32 cellular contexts compared by ENCODE assay signal in the genomic region with DNA sequence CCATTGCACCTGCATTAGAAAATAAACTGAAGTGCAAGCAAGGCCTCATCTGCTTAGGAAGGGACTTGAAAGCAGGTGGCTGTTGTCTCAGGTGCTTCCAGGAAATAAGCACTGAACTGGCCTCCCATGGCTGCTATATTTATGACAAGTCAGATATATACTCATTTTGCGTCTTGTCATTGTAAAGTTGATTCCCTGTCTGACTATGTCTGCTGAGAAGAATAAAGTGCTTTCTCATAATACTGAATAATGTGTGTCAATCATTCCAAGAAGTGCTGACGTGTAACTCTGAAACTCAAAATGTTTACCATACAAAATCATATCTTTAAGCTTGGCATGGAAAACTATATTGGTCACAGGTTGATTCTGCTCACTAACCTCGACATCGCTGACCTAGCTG. TPM values are rescaled to one million over a fixed set of nuclear protein-coding genes. Genes with fewer than 3 reads are reported as not detected.
DNase-seq lines count a peak whose midpoint lies in the region; ATAC-seq, FAIRE-seq and TF ChIP-seq lines count a peak whose summit lies in the region.
"Had no signal": no experiment of that assay in that cellular context is flagged by ENCODE, and none has a peak within 500 bp of the region (broad histone marks: within the 10 kb centered on the region; RNA-seq: fewer than 3 reads in every experiment).

No MANE protein-coding gene starts in this region.

- POLR2A ChIA-PET in GM12878 (lab: Charles Lee): no interaction called here
- POLR2A ChIA-PET in naive thymus-derived CD8-positive, alpha-beta T cell (lab: Charles Lee): no interaction called here

- H3K9me3 ChIP-seq in MM.1S (replicated peaks; ENCODE audit: insufficient read depth, low read length) (no peaks in the 10 kb centered on the region), GM12878 (replicated peaks; ENCODE audit: control insufficient read depth, insufficient read depth, low read length) (no peaks in the 10 kb centered on the region; the same call in 2 of the 3 replicates)
- H3K9me3 ChIP-seq: adrenal gland, BE2C, tibial artery, vagina had no signal

- BruUV-seq in GM12878 (replicated peaks; lab: Mats Ljungman, UMichigan): no TSS peak

- WGBS in GM12878 (ENCODE audit: insufficient coverage, insufficient replicate concordance, low lambda C conversion rate, missing lambda C conversion rate): 13% methylated on average over 4 of the region's 4 CpGs

- no peaks in the 10 kb centered on the region for H3K36me3 Mint-ChIP-seq in activated CD8-positive, alpha-beta memory T cell treated with anti-CD3 and anti-CD28 coated beads, Interleukin-2, amount 10 ng/mL, durations not matched to agents 7 days and 5 days
- H3K36me3 Mint-ChIP-seq in naive thymus-derived CD8-positive, alpha-beta T cell: no peaks in the 10 kb centered on the region
- H3K36me3 Mint-ChIP-seq: CD8-positive, alpha-beta memory T cell; immature natural killer cell had no signal

- H4K20me1 ChIP-seq in MM.1S (ENCODE audit: insufficient read depth, low read length): no peaks in the 10 kb centered on the region
- no peaks in the 10 kb centered on the region for H4K20me1 ChIP-seq in GM12878 (ENCODE audit: control insufficient read depth, insufficient read depth)

- H3K9me3 Mint-ChIP-seq in activated CD8-positive, alpha-beta memory T cell treated with anti-CD3 and anti-CD28 coated beads, Interleukin-2, amount 10 ng/mL, durations not matched to agents 7 days and 5 days (ENCODE audit: low read depth): no peaks in the 10 kb centered on the region
- H3K9me3 Mint-ChIP-seq in naive thymus-derived CD8-positive, alpha-beta T cell: no peaks in the 10 kb centered on the region
- H3K9me3 Mint-ChIP-seq: CD8-positive, alpha-beta memory T cell; central memory CD8-positive, alpha-beta T cell; immature natural killer cell; nephron had no signal

- no peak overlapping the region for H2AFZ ChIP-seq in MM.1S (ENCODE audit: low read length)
- H2AFZ ChIP-seq in GM12878 (ENCODE audit: control insufficient read depth, low read depth, low read length): no peak overlapping the region

- no peaks in the 10 kb centered on the region for H3K27me3 Mint-ChIP-seq in activated CD8-positive, alpha-beta memory T cell treated with anti-CD3 and anti-CD28 coated beads, Interleukin-2, amount 10 ng/mL, durations not matched to agents 7 days and 5 days
- no peaks in the 10 kb centered on the region for H3K27me3 Mint-ChIP-seq in naive thymus-derived CD8-positive, alpha-beta T cell
- H3K27me3 Mint-ChIP-seq: central memory CD8-positive, alpha-beta T cell; T-helper 17 cell had no signal

- CTCF ChIA-PET in activated CD8-positive, alpha-beta memory T cell treated with anti-CD3 and anti-CD28 coated beads, Interleukin-2, amount 10 ng/mL, durations not matched to agents 7 days and 5 days (lab: Charles Lee): interaction anchor here (1.0 kb wide), 1 partner anchor 12 kb away, joined by 3 read pairs; no protein-coding TSS in a partner anchor
- CTCF ChIA-PET in GM12878 (lab: Yijun Ruan, JAX): interaction anchor here (0.9 kb wide), 1 partner anchor 585 kb away, joined by 3 read pairs; no protein-coding TSS in a partner anchor

- no peak overlapping the region for H3K4me3 Mint-ChIP-seq in activated CD8-positive, alpha-beta memory T cell treated with anti-CD3 and anti-CD28 coated beads, Interleukin-2, amount 10 ng/mL, durations not matched to agents 7 days and 5 days
- H3K4me3 Mint-ChIP-seq in naive thymus-derived CD8-positive, alpha-beta T cell: no peak overlapping the region
- H3K4me3 Mint-ChIP-seq: CD8-positive, alpha-beta memory T cell; central memory CD8-positive, alpha-beta T cell; immature natural killer cell; nephron; T-helper 17 cell had no signal

- H3K27ac ChIP-seq in MM.1S (ENCODE audit: low read length): peak overlapping the region; percentile 30; the same call in 1 of the 2 replicates
- H3K27ac ChIP-seq in GM12878 (ENCODE audit: control insufficient read depth, insufficient read depth): no peak overlapping the region
- H3K27ac ChIP-seq: adrenal gland, tibial artery, vagina had no signal

- no peaks in the 10 kb centered on the region for H3K4me1 ChIP-seq in MM.1S (ENCODE audit: low read length)
- no peaks in the 10 kb centered on the region for H3K4me1 ChIP-seq in GM12878 (ENCODE audit: control insufficient read depth, insufficient read depth, low read length)
- H3K4me1 ChIP-seq: adrenal gland, BE2C, tibial artery, vagina had no signal

- H3K27ac Mint-ChIP-seq in activated CD8-positive, alpha-beta memory T cell treated with anti-CD3 and anti-CD28 coated beads, Interleukin-2, amount 10 ng/mL, durations not matched to agents 7 days and 5 days: peak overlapping the region; percentile 29
- H3K27ac Mint-ChIP-seq in naive thymus-derived CD8-positive, alpha-beta T cell: peak overlapping the region in 1 of 10 donors; percentile 9
- H3K27ac Mint-ChIP-seq: immature natural killer cell, nephron, T-helper 17 cell had no signal

- FAIRE-seq in GM12878 (lab: Jason Lieb, UNC): no peak

- no peaks in the 10 kb centered on the region for H3K36me3 ChIP-seq in MM.1S (replicated peaks; ENCODE audit: insufficient read depth, low read length)
- no peaks in the 10 kb centered on the region for H3K36me3 ChIP-seq in GM12878 (ENCODE audit: control insufficient read depth in 2 of 2, insufficient read depth in 2 of 2, low read length in 1 of 2)
- H3K36me3 ChIP-seq: adrenal gland, BE2C, tibial artery, vagina had no signal

- in situ Hi-C loops in GM12878 (cut with MboI): loop anchor here (25.0 kb wide), 1 partner anchor 1134 kb away; no protein-coding TSS in a partner anchor

- SMC1A ChIA-PET in GM12878 (lab: Charles Lee; ENCODE audit: uncharacterized antibody, unreplicated experiment): interaction anchor here (0.7 kb wide), 1 partner anchor 13 kb away, joined by 3 read pairs; no protein-coding TSS in a partner anchor

- no peak for TF ChIP-seq EP300 in GM12878 (IDR thresholded peaks at IDR 0.05; ENCODE audit: borderline replicate concordance in 1 of 2, control insufficient read depth in 1 of 2, low read depth in 2 of 2, low read length in 2 of 2)

- intact Hi-C loops in GM12878 (cut with micrococcal nuclease; ENCODE audit: unreplicated experiment): no loop called here

- H3K79me2 ChIP-seq in MM.1S (ENCODE audit: low read length): no peaks in the 10 kb centered on the region
- H3K79me2 ChIP-seq in GM12878 (ENCODE audit: control insufficient read depth, insufficient read depth, low read length): no peaks in the 10 kb centered on the region

- RAD21 ChIA-PET in GM12878 (lab: Charles Lee; ENCODE audit: unreplicated experiment): no interaction called here

- TF ChIP-seq CTCF in MM.1S (IDR thresholded peaks at IDR 0.05; ENCODE audit: low read length) (no peak), GM12878 (IDR thresholded peaks at IDR 0.05 in 2 of 3, conservative IDR thresholded peaks at IDR 0.05 in 1 of 3; ENCODE audit: control insufficient read depth in 2 of 3, extremely low read depth in 1 of 3, insufficient read depth in 1 of 3, low read depth in 3 of 3, low read length in 3 of 3) (no peak)

- DNase-seq in activated CD8-positive, alpha-beta memory T cell treated with anti-CD3 and anti-CD28 coated beads, Interleukin-2, amount 10 ng/mL, durations not matched to agents 7 days and 5 days: peak; percentile 56
- no peak for DNase-seq in activated CD8-positive, alpha-beta memory T cell treated with anti-CD3 and anti-CD28 coated beads, Interleukin-2, amount 50 U/mL, for 4 hours
- DNase-seq in DMS53 (lab: John Stamatoyannopoulos, UW): peak; percentile 75
- peak; percentile 71 for DNase-seq in MM.1S
- no peak for DNase-seq in GM12878 (ENCODE audit: low read depth, low spot score)
- DNase-seq in naive thymus-derived CD8-positive, alpha-beta T cell: no peak
- DNase-seq in ecto neural progenitor cell (ENCODE audit: low spot score): no peak
- DNase-seq: adrenal gland; BE2C; CD8-positive, alpha-beta memory T cell; EL; erythroblast; immature natural killer cell; left cardiac atrium; NCI-H2029 treated with DMSO at 0.1 percent for 48 hours; NCI-H226; NCI-H526 treated with DMSO at 0.1 percent for 48 hours; Right ventricle myocardium superior; stimulated activated CD8-positive, alpha-beta memory T cell treated with anti-CD3 and anti-CD28 coated beads, Interleukin-4, amount 100 ng/mL, for 48 hours; T-helper 17 cell; tibial artery had no signal

- H3F3A ChIP-seq in MM.1S (ENCODE audit: insufficient read depth, low read length): no peaks in the 10 kb centered on the region

- H3K4me2 ChIP-seq in MM.1S (ENCODE audit: low read depth, low read length) (no peak overlapping the region), GM12878 (ENCODE audit: control insufficient read depth, insufficient read depth) (no peak overlapping the region)

- H3K9ac ChIP-seq in MM.1S (ENCODE audit: low read length) (no peak overlapping the region), GM12878 (ENCODE audit: control insufficient read depth, insufficient read depth, low read length) (no peak overlapping the region)

- no peaks in the 10 kb centered on the region for H3K9me2 ChIP-seq in MM.1S (replicated peaks; ENCODE audit: insufficient read depth, low read length)

- peaks cover 39% of the 10 kb centered on the region for H3K4me1 Mint-ChIP-seq in activated CD8-positive, alpha-beta memory T cell treated with anti-CD3 and anti-CD28 coated beads, Interleukin-2, amount 10 ng/mL, durations not matched to agents 7 days and 5 days
- H3K4me1 Mint-ChIP-seq in naive thymus-derived CD8-positive, alpha-beta T cell: peaks cover 26 to 41% (median 36%) of the 10 kb centered on the region in 4 donors
- H3K4me1 Mint-ChIP-seq: nephron had no signal

- H3K27me3 ChIP-seq in MM.1S (replicated peaks; ENCODE audit: insufficient read depth, low read length) (no peaks in the 10 kb centered on the region), GM12878 (replicated peaks in 1 of 2; ENCODE audit: control insufficient read depth in 2 of 2, insufficient read depth in 2 of 2, low read length in 1 of 2) (no peaks in the 10 kb centered on the region; a peak in 1 of 4 replicates)
- H3K27me3 ChIP-seq: adrenal gland, BE2C, vagina had no signal

- no peak for TF ChIP-seq RAD21 in GM12878 (IDR thresholded peaks at IDR 0.05; ENCODE audit: insufficient read depth, low read depth, low read length)

- no peak overlapping the region for H3K4me3 ChIP-seq in MM.1S (ENCODE audit: low read length)
- no peak overlapping the region for H3K4me3 ChIP-seq in GM12878
- H3K4me3 ChIP-seq: adrenal gland, lung, tibial artery, vagina had no signal

- ATAC-seq in activated CD8-positive, alpha-beta memory T cell treated with anti-CD3 and anti-CD28 coated beads, Interleukin-2, amount 10 ng/mL, durations not matched to agents 7 days and 5 days: peak; percentile 83
- no peak for ATAC-seq in GM12878
- no peak for ATAC-seq in naive thymus-derived CD8-positive, alpha-beta T cell
- ATAC-seq: left cardiac atrium, SK-N-SH treated with all-trans-retinoic acid at 6 μM for 48 hours, T-helper 17 cell had no signal

- no peak for TF ChIP-seq POLR2A in GM12878 (IDR thresholded peaks at IDR 0.05; ENCODE audit: low read depth, low read length)

RNA-seq across cellular contexts. Expression of a gene that starts 44.9 kb away (rescaled TPM):
- total RNA-seq in activated CD8-positive, alpha-beta memory T cell treated with anti-CD3 and anti-CD28 coated beads, Interleukin-2, amount 10 ng/mL, durations not matched to agents 7 days and 5 days: not detected
- not detected in 2 replicates for total RNA-seq in GM12878 (2013; cell fraction: nucleolus; rRNA removed)
- total RNA-seq in GM12878 (2014; rRNA removed) (not detected in 2 replicates), GM12878 (2014; rRNA removed; fragmentation: Illumina TruSeq; extraction: Trizol) (not detected in 2 replicates), GM12878 (2021) (not detected in 2 replicates)
- not detected for polyA plus RNA-seq in GM12878 (2011; ENCODE audit: low read depth)
- polyA plus RNA-seq in GM12878 (2011; rRNA removed) (0.15 TPM in 1 of 2 replicates, not detected in the other), GM12878 (2014; fragmentation: Illumina TruSeq; extraction: Trizol) (not detected in 2 replicates), GM12878 (2014; fragmentation: Nextera tagmentation; extraction: Ambion mirVana) (not detected), GM12878 (2014; rRNA removed) (not detected in 2 replicates), GM12878 (2016; fragmentation: Nextera tagmentation; extraction: Ambion mirVana) (not detected)
- polyA plus RNA-seq in GM12878 (2011; cell fraction: cytosol; rRNA removed): 0.08 TPM in 1 of 2 replicates, not detected in the other
- polyA plus RNA-seq in GM12878 (2011; cell fraction: nucleus; rRNA removed): not detected in 2 replicates
- not detected in 2 replicates for polyA plus RNA-seq in GM12878 (2012)
- 0.21 TPM in 1 of 2 replicates, not detected in the other for polyA minus RNA-seq in GM12878 (2011; rRNA and poly(A)+ RNA removed)
- 0.83 TPM in 1 of 2 replicates, not detected in the other for polyA minus RNA-seq in GM12878 (2011; cell fraction: cytosol; rRNA and poly(A)+ RNA removed)
- 0.24 and 0.77 TPM in 2 replicates for polyA minus RNA-seq in GM12878 (2011; cell fraction: nucleus; rRNA and poly(A)+ RNA removed)
- not detected for total RNA-seq in naive thymus-derived CD8-positive, alpha-beta T cell
- polyA plus RNA-seq in naive thymus-derived CD8-positive, alpha-beta T cell: 1 to 10 TPM; 3.0 to 8.2 (median 3.7) TPM
- total RNA-seq: CD8-positive, alpha-beta memory T cell; glomerular endothelial cell; H4; HT-29; left cardiac atrium; MCF 10A; osteocyte; Right ventricle myocardium superior; skeletal muscle tissue; T-helper 17 cell; vagina had no signal
- polyA plus RNA-seq: CD8-positive, alpha-beta memory T cell had no signal

RNA-seq across cellular contexts. Expression of a gene that starts 51.7 kb away (rescaled TPM):
- total RNA-seq in activated CD8-positive, alpha-beta memory T cell treated with anti-CD3 and anti-CD28 coated beads, Interleukin-2, amount 10 ng/mL, durations not matched to agents 7 days and 5 days: under 1 TPM in 1 of 2 experiments, not detected in 1; 0.06 TPM
- total RNA-seq in GM12878 (2013; cell fraction: nucleolus; rRNA removed): not detected in 2 replicates
- total RNA-seq in GM12878 (2014; rRNA removed): not detected in 2 replicates
- total RNA-seq in GM12878 (2014; rRNA removed; fragmentation: Illumina TruSeq; extraction: Trizol): not detected in 2 replicates
- not detected in 2 replicates for total RNA-seq in GM12878 (2021)
- not detected for polyA plus RNA-seq in GM12878 (2011; ENCODE audit: low read depth)
- polyA plus RNA-seq in GM12878 (2011; rRNA removed): not detected in 2 replicates
- polyA plus RNA-seq in GM12878 (2011; cell fraction: cytosol; rRNA removed): 0.01 TPM in 1 of 2 replicates, not detected in the other
- not detected in 2 replicates for polyA plus RNA-seq in GM12878 (2011; cell fraction: nucleus; rRNA removed)
- not detected in 2 replicates for polyA plus RNA-seq in GM12878 (2012)
- polyA plus RNA-seq in GM12878 (2014; fragmentation: Illumina TruSeq; extraction: Trizol): not detected in 2 replicates
- not detected for polyA plus RNA-seq in GM12878 (2014; fragmentation: Nextera tagmentation; extraction: Ambion mirVana)
- polyA plus RNA-seq in GM12878 (2014; rRNA removed): not detected in 2 replicates
- polyA plus RNA-seq in GM12878 (2016; fragmentation: Nextera tagmentation; extraction: Ambion mirVana): not detected
- polyA minus RNA-seq in GM12878 (2011; rRNA and poly(A)+ RNA removed): not detected in 2 replicates
- not detected in 2 replicates for polyA minus RNA-seq in GM12878 (2011; cell fraction: cytosol; rRNA and poly(A)+ RNA removed)
- polyA minus RNA-seq in GM12878 (2011; cell fraction: nucleus; rRNA and poly(A)+ RNA removed): not detected in 2 replicates
- total RNA-seq in naive thymus-derived CD8-positive, alpha-beta T cell: not detected
- not detected for polyA plus RNA-seq in naive thymus-derived CD8-positive, alpha-beta T cell
- total RNA-seq: adrenal gland; CD8-positive, alpha-beta memory T cell; glomerular endothelial cell; H4; HT-29; left cardiac atrium; MCF 10A; osteocyte; Right ventricle myocardium superior; skeletal muscle tissue; T-helper 17 cell; vagina had no signal
- polyA plus RNA-seq: adrenal gland had no signal

RNA-seq across cellular contexts. Expression of a gene that starts 51.9 kb away (rescaled TPM):
- total RNA-seq in activated CD8-positive, alpha-beta memory T cell treated with anti-CD3 and anti-CD28 coated beads, Interleukin-2, amount 10 ng/mL, durations not matched to agents 7 days and 5 days: not detected
- total RNA-seq in GM12878 (2013; cell fraction: nucleolus; rRNA removed): not detected in 2 replicates
- total RNA-seq in GM12878 (2014; rRNA removed) (not detected in 2 replicates), GM12878 (2014; rRNA removed; fragmentation: Illumina TruSeq; extraction: Trizol) (not detected in 2 replicates), GM12878 (2021) (not detected in 2 replicates)
- not detected for polyA plus RNA-seq in GM12878 (2011; ENCODE audit: low read depth)
- polyA plus RNA-seq in GM12878 (2011; rRNA removed) (not detected in 2 replicates), GM12878 (2014; fragmentation: Illumina TruSeq; extraction: Trizol) (not detected in 2 replicates), GM12878 (2014; fragmentation: Nextera tagmentation; extraction: Ambion mirVana) (not detected), GM12878 (2014; rRNA removed) (not detected in 2 replicates), GM12878 (2016; fragmentation: Nextera tagmentation; extraction: Ambion mirVana) (not detected)
- polyA plus RNA-seq in GM12878 (2011; cell fraction: cytosol; rRNA removed): not detected in 2 replicates
- polyA plus RNA-seq in GM12878 (2011; cell fraction: nucleus; rRNA removed): not detected in 2 replicates
- polyA plus RNA-seq in GM12878 (2012): not detected in 2 replicates
- polyA minus RNA-seq in GM12878 (2011; rRNA and poly(A)+ RNA removed): not detected in 2 replicates
- not detected in 2 replicates for polyA minus RNA-seq in GM12878 (2011; cell fraction: cytosol; rRNA and poly(A)+ RNA removed)
- polyA minus RNA-seq in GM12878 (2011; cell fraction: nucleus; rRNA and poly(A)+ RNA removed): not detected in 2 replicates
- total RNA-seq in naive thymus-derived CD8-positive, alpha-beta T cell: not detected
- polyA plus RNA-seq in naive thymus-derived CD8-positive, alpha-beta T cell: not detected
- total RNA-seq: adrenal gland; CD8-positive, alpha-beta memory T cell; glomerular endothelial cell; HT-29; left cardiac atrium; Right ventricle myocardium superior; skeletal muscle tissue; T-helper 17 cell had no signal
- polyA plus RNA-seq: adrenal gland; CD8-positive, alpha-beta memory T cell; immature natural killer cell had no signal

Comparison
In these comparisons a context has a peak if more than half of its experiments do, and no peak if none do; other contexts are left out.
1. DNase-seq: peak in activated CD8-positive, alpha-beta memory T cell treated with anti-CD3 and anti-CD28 coated beads, Interleukin-2, amount 10 ng/mL, durations not matched to agents 7 days and 5 days (single experiment), DMS53 (single experiment) and MM.1S (single experiment); none in activated CD8-positive, alpha-beta memory T cell treated with anti-CD3 and anti-CD28 coated beads, Interleukin-2, amount 50 U/mL, for 4 hours (single experiment), GM12878 (single experiment), naive thymus-derived CD8-positive, alpha-beta T cell (0 of 10) and ecto neural progenitor cell (single experiment).